Comparison of ENCODE assay signal across 13 cellular contexts in genomic region chr7:4115442-4115841, GRCh38.
A peak's percentile ranks its signal among the peaks of the same experiment; 100 is the strongest.
DNase-seq lines count a peak whose midpoint lies in the region; TF ChIP-seq lines count a peak whose summit lies in the region.
"Had no signal": no experiment of that assay in that cellular context is flagged by ENCODE, and none has a peak within 500 bp of the region (broad histone marks: within the 10 kb centered on the region; RNA-seq: fewer than 3 reads in every experiment).

No MANE protein-coding gene starts in this region.

- WGBS in H9 (ENCODE audit: extremely low coverage, insufficient read length, low lambda C conversion rate), result no CpG with 5 or more reads among the region's 7 CpGs

- H3K4me3 Mint-ChIP-seq in H9 (no peak overlapping the region), chondrocyte (ENCODE audit: unreplicated experiment) (no peak overlapping the region)
- H3K4me3 Mint-ChIP-seq: B cell; CD4-positive, alpha-beta T cell; GM23338 had no signal

- no peak overlapping the region for H2BK5ac ChIP-seq in H9 (ENCODE audit: insufficient read length, low read length)

- no peaks in the 10 kb centered on the region for H3K79me2 ChIP-seq in H9 (ENCODE audit: insufficient read depth, low read length)

- H3K4ac ChIP-seq in H9 (ENCODE audit: low read depth, low read length), result no peak overlapping the region

- no peak overlapping the region for H2AK5ac ChIP-seq in H9 (ENCODE audit: insufficient read length, low read length)

- H3K23me2 ChIP-seq in H9 (ENCODE audit: insufficient read length, low read depth, low read length, poor library complexity, severe bottlenecking), result no peaks in the 10 kb centered on the region

- H3K18ac ChIP-seq in H9 (ENCODE audit: insufficient read length, low read depth, low read length), result no peak overlapping the region

- H3K14ac ChIP-seq in H9 (ENCODE audit: insufficient read depth, low read length), result no peak overlapping the region

- H3K79me1 ChIP-seq in H9 (ENCODE audit: insufficient read depth, low read depth, low read length, poor library complexity, severe bottlenecking), result no peaks in the 10 kb centered on the region

- no peak for DNase-seq in H9
- DNase-seq in cerebellar cortex (ENCODE audit: low spot score), result peak; percentile 34
- DNase-seq in mesenteric fat pad (ENCODE audit: low spot score), result peak; percentile 64
- peak; percentile 70 for DNase-seq in retina
- DNase-seq in stimulated activated CD4-positive, alpha-beta T cell treated with anti-CD3 and anti-CD28 coated beads, Interleukin-4, amount 100 ng/mL, for 1 hour, result no peak
- DNase-seq in chondrocyte (ENCODE audit: low spot score), result no peak
- no peak for DNase-seq in NAMALWA (ENCODE audit: low spot score)
- DNase-seq: Calu3; CD4-positive, alpha-beta T cell; DMS79 had no signal

- no peak overlapping the region for H4K8ac ChIP-seq in H9 (replicated peaks; ENCODE audit: insufficient read length, low read depth, low read length)

- no peak overlapping the region for H2BK15ac ChIP-seq in H9 (ENCODE audit: low read depth, low read length)

- H4K20me1 ChIP-seq in H9 (ENCODE audit: control insufficient read depth, insufficient read depth, insufficient read length), result no peaks in the 10 kb centered on the region

- H3K9me3 Mint-ChIP-seq in H9 (peaks cover 14 to 15% of the 10 kb centered on the region in 2 experiments), chondrocyte (ENCODE audit: low read depth) (peaks cover 19% of the 10 kb centered on the region)

- H2AFZ ChIP-seq in H9 (ENCODE audit: low read length), result no peak overlapping the region
- H2AFZ ChIP-seq: GM23338 had no signal

- H3K27me3 ChIP-seq in H9 (ENCODE audit: insufficient read depth, low read length), result no peaks in the 10 kb centered on the region

- no peak for TF ChIP-seq CTCF in H9 (conservative IDR thresholded peaks at IDR 0.05)
- no peak for TF ChIP-seq CTCF in chondrocyte (IDR thresholded peaks at IDR 0.05)

- no peaks in the 10 kb centered on the region for H3K4me1 ChIP-seq in H9 (ENCODE audit: insufficient read depth, low read length)
- H3K4me1 ChIP-seq: HAP-1 had no signal

- no peak overlapping the region for H2BK20ac ChIP-seq in H9 (ENCODE audit: low read depth, low read length, poor library complexity, severe bottlenecking)

- H4K91ac ChIP-seq in H9 (ENCODE audit: insufficient read length, low read depth, low read length), result no peak overlapping the region

- H3K36me3 Mint-ChIP-seq in H9 (ENCODE audit: insufficient read depth in 1 of 3, low read depth in 3 of 3), result peaks cover 9 to 23% (median 21%) of the 10 kb centered on the region in 3 experiments
- H3K36me3 Mint-ChIP-seq in chondrocyte (ENCODE audit: low read depth), result peaks cover 25% of the 10 kb centered on the region

- no peak overlapping the region for H3K9ac ChIP-seq in H9 (ENCODE audit: extremely low read depth, insufficient read length, low read length)

- no peak overlapping the region for H3K27ac ChIP-seq in H9 (ENCODE audit: insufficient read length, low read depth, low read length)

- no peak overlapping the region for H3T11ph ChIP-seq in H9 (ENCODE audit: low read length)

- no peaks in the 10 kb centered on the region; the same call in 1 of the 2 replicates for H3K27me3 Mint-ChIP-seq in H9 (ENCODE audit: low read depth)
- H3K27me3 Mint-ChIP-seq in chondrocyte (ENCODE audit: low read depth), result no peaks in the 10 kb centered on the region
- H3K27me3 Mint-ChIP-seq: B cell; CD4-positive, alpha-beta T cell had no signal

- H3K4me1 Mint-ChIP-seq in H9 (peaks cover 3 to 4% of the 10 kb centered on the region in 2 experiments; a peak in 3 of 4 replicates), chondrocyte (ENCODE audit: low read depth) (no peaks in the 10 kb centered on the region)
- H3K4me1 Mint-ChIP-seq: B cell had no signal

- no peak overlapping the region for H2BK120ac ChIP-seq in H9 (ENCODE audit: low read depth, low read length, poor library complexity, severe bottlenecking)

- H2BK12ac ChIP-seq in H9 (ENCODE audit: insufficient read length, low read depth, low read length), result no peak overlapping the region

- no peak overlapping the region for H3K4me2 ChIP-seq in H9 (ENCODE audit: insufficient read depth, insufficient read length, low read length)
- H3K4me2 ChIP-seq: GM23338 had no signal

- no peaks in the 10 kb centered on the region for H3K9me3 ChIP-seq in H9 (ENCODE audit: control insufficient read depth, low read depth, low read length)
- H3K9me3 ChIP-seq: HAP-1 had no signal

- H3K56ac ChIP-seq in H9 (ENCODE audit: insufficient read length, low read depth, low read length), result no peak overlapping the region

- H3K23ac ChIP-seq in H9 (ENCODE audit: insufficient read length, low read depth, low read length), result no peak overlapping the region

- no peak overlapping the region for H4K5ac ChIP-seq in H9 (ENCODE audit: insufficient read length, low read depth, low read length)

- H3K27ac Mint-ChIP-seq in H9, result peak overlapping the region in 2 of 3 experiments; percentile 13 to 25; a peak in 3 of 7 replicates
- no peak overlapping the region for H3K27ac Mint-ChIP-seq in chondrocyte (ENCODE audit: unreplicated experiment)
- H3K27ac Mint-ChIP-seq: B cell; CD4-positive, alpha-beta T cell; GM23338 had no signal

Comparison
In these comparisons a context has a peak if more than half of its experiments do, and no peak if none do; other contexts are left out.
1. DNase-seq: peak in cerebellar cortex (single experiment), mesenteric fat pad (single experiment) and retina (single experiment); none in H9 (single experiment), stimulated activated CD4-positive, alpha-beta T cell treated with anti-CD3 and anti-CD28 coated beads, Interleukin-4, amount 100 ng/mL, for 1 hour (single experiment), chondrocyte (single experiment) and NAMALWA (single experiment).